In genomic region chr11:64211181-64211872, GRCh38 we compare ENCODE assay signal across 15 cellular contexts. TPM values are rescaled to one million over a fixed set of nuclear protein-coding genes. Genes with fewer than 3 reads are reported as not detected.
DNase-seq lines count a peak whose midpoint lies in the region; ATAC-seq and TF ChIP-seq lines count a peak whose summit lies in the region.
"Had no signal": no experiment of that assay in that cellular context is flagged by ENCODE, and none has a peak within 500 bp of the region (broad histone marks: within the 10 kb centered on the region; RNA-seq: fewer than 3 reads in every experiment).

No MANE protein-coding gene starts in this region.

- H3K4me3 Mint-ChIP-seq in endothelial cell (ENCODE audit: unreplicated experiment): peak overlapping the region; percentile 65
- peak overlapping the region in 1 of 2 donors; percentile 11 for H3K4me3 Mint-ChIP-seq in stimulated activated naive B cell treated with anti-CD40 and anti-IgM and Interleukin-4, amounts not matched to agents 10 μg/mL and 1 μg/mL and 100 μg/mL, for 72 hours
- H3K4me3 Mint-ChIP-seq: CD8-positive, alpha-beta T cell had no signal

- ATAC-seq in Right ventricle myocardium inferior: no peak
- ATAC-seq in stimulated activated naive B cell treated with anti-CD40 and anti-IgM and Interleukin-4, amounts not matched to agents 10 μg/mL and 1 μg/mL and 100 μg/mL, for 72 hours (replicated peaks): no peak
- ATAC-seq: CD8-positive, alpha-beta T cell had no signal

- no peaks in the 10 kb centered on the region for H3K9me3 Mint-ChIP-seq in endothelial cell (ENCODE audit: unreplicated experiment)
- no peaks in the 10 kb centered on the region for H3K9me3 Mint-ChIP-seq in stimulated activated naive B cell treated with anti-CD40 and anti-IgM and Interleukin-4, amounts not matched to agents 10 μg/mL and 1 μg/mL and 100 μg/mL, for 72 hours
- H3K9me3 Mint-ChIP-seq: CD8-positive, alpha-beta T cell had no signal

- H3K9me3 ChIP-seq in vagina: no peaks in the 10 kb centered on the region
- H3K9me3 ChIP-seq: SJSA1 had no signal

- POLR2A ChIA-PET in RWPE1 (lab: Yijun Ruan, JAX; ENCODE audit: low non-redundant PET): no interaction called here

- H3K36me3 Mint-ChIP-seq in endothelial cell (ENCODE audit: low read depth, unreplicated experiment): peaks cover 8% of the 10 kb centered on the region
- H3K36me3 Mint-ChIP-seq in stimulated activated naive B cell treated with anti-CD40 and anti-IgM and Interleukin-4, amounts not matched to agents 10 μg/mL and 1 μg/mL and 100 μg/mL, for 72 hours: peaks cover 69 to 83% of the 10 kb centered on the region in 2 donors

- no peak overlapping the region for H3K27ac Mint-ChIP-seq in endothelial cell (ENCODE audit: unreplicated experiment)
- peak overlapping the region; percentile 39 for H3K27ac Mint-ChIP-seq in stimulated activated naive B cell treated with anti-CD40 and anti-IgM and Interleukin-4, amounts not matched to agents 10 μg/mL and 1 μg/mL and 100 μg/mL, for 72 hours
- H3K27ac Mint-ChIP-seq: CD8-positive, alpha-beta T cell had no signal

- H3K27me3 Mint-ChIP-seq in endothelial cell (ENCODE audit: unreplicated experiment): peaks cover 5% of the 10 kb centered on the region
- H3K27me3 Mint-ChIP-seq in stimulated activated naive B cell treated with anti-CD40 and anti-IgM and Interleukin-4, amounts not matched to agents 10 μg/mL and 1 μg/mL and 100 μg/mL, for 72 hours: no peaks in the 10 kb centered on the region

- TF ChIP-seq CTCF in RWPE1 (conservative IDR thresholded peaks at IDR 0.05; ENCODE audit: low read depth) (no peak), endothelial cell (IDR thresholded peaks at IDR 0.05; ENCODE audit: unreplicated experiment) (no peak), vagina (IDR thresholded peaks at IDR 0.05) (no peak)

- H3K27ac ChIP-seq in RWPE1 (0 out of 2 replicates have a peak overlapping the region, but pooled peaks have one; percentile 4), vagina (no peak overlapping the region)
- H3K27ac ChIP-seq: SJSA1 had no signal

- CTCF ChIA-PET in RWPE1 (lab: Yijun Ruan, JAX): interaction anchor here (0.9 kb wide), 1 partner anchor 93 kb away, joined by 3 read pairs; no protein-coding TSS in a partner anchor

- H3K4me3 ChIP-seq in vagina: no peak overlapping the region
- H3K4me3 ChIP-seq: SJSA1 had no signal

- H3K4me1 Mint-ChIP-seq in endothelial cell (ENCODE audit: unreplicated experiment): peaks cover 10% of the 10 kb centered on the region
- H3K4me1 Mint-ChIP-seq in stimulated activated naive B cell treated with anti-CD40 and anti-IgM and Interleukin-4, amounts not matched to agents 10 μg/mL and 1 μg/mL and 100 μg/mL, for 72 hours: peaks cover 42 to 87% of the 10 kb centered on the region in 2 donors

- no peaks in the 10 kb centered on the region for H3K36me3 ChIP-seq in vagina

- TF ChIP-seq POLR2A in vagina (IDR thresholded peaks at IDR 0.05): no peak

- H3K27me3 ChIP-seq in vagina: no peaks in the 10 kb centered on the region
- H3K27me3 ChIP-seq: SJSA1 had no signal

- H3K4me1 ChIP-seq in vagina: peaks cover 16% of the 10 kb centered on the region

- peak; percentile 62 for DNase-seq in Right ventricle myocardium inferior (ENCODE audit: missing footprints)
- DNase-seq in cardiac septum (ENCODE audit: low spot score): no peak
- DNase-seq in RWPE1 (ENCODE audit: low spot score): no peak
- DNase-seq in endothelial cell (ENCODE audit: low spot score): no peak
- DNase-seq in stimulated activated naive B cell treated with anti-CD40 and anti-IgM and Interleukin-4, amounts not matched to agents 10 μg/mL and 1 μg/mL and 100 μg/mL, for 72 hours: no peak
- no peak for DNase-seq in amniotic stem cell (lab: John Stamatoyannopoulos, UW)
- DNase-seq in vagina (ENCODE audit: extremely low spot score in 2 of 2): no peak
- DNase-seq: CD8-positive, alpha-beta T cell; DMS79; MV-4-11; NCI-H1417 treated with DMSO at 0.1 percent for 48 hours; NCI-H1930; NCI-H748 treated with DMSO at 0.1 percent for 48 hours; RPMI8226 had no signal

- intact Hi-C loops in Right ventricle myocardium inferior (cut with DNase I): no loop called here
- intact Hi-C loops in cardiac septum (cut with DNase I): no loop called here
- intact Hi-C loops in vagina (cut with DNase I): no loop called here

RNA-seq across cellular contexts. Expression of gene FERMT3, which starts 4.8 kb away (rescaled TPM):
- total RNA-seq in Right ventricle myocardium inferior: 9.6 TPM
- 7.8 TPM for total RNA-seq in cardiac septum
- 6.2 TPM for total RNA-seq in endothelial cell (ENCODE audit: unreplicated experiment)
- total RNA-seq in vagina: 24.3 TPM

RNA-seq across cellular contexts. Expression of gene TRPT1, which starts 14.7 kb away (rescaled TPM):
- total RNA-seq in Right ventricle myocardium inferior: 71.9 TPM
- total RNA-seq in cardiac septum: 49.7 TPM
- 23.2 TPM for total RNA-seq in endothelial cell (ENCODE audit: unreplicated experiment)
- total RNA-seq in vagina: 27.7 TPM

RNA-seq across cellular contexts. Expression of gene NUDT22, which starts 14.7 kb away (rescaled TPM):
- total RNA-seq in Right ventricle myocardium inferior (66.4 TPM), cardiac septum (75.0 TPM), endothelial cell (ENCODE audit: unreplicated experiment) (21.2 TPM), vagina (38.8 TPM)

RNA-seq across cellular contexts. Expression of gene DNAJC4, which starts 19.0 kb away (rescaled TPM):
- total RNA-seq in Right ventricle myocardium inferior (53.5 TPM), cardiac septum (51.9 TPM), endothelial cell (ENCODE audit: unreplicated experiment) (38.0 TPM), vagina (43.7 TPM)

RNA-seq across cellular contexts. Expression of gene VEGFB, which starts 23.1 kb away (rescaled TPM):
- total RNA-seq in Right ventricle myocardium inferior: 272 TPM
- 261 TPM for total RNA-seq in cardiac septum
- total RNA-seq in endothelial cell (ENCODE audit: unreplicated experiment): 11.5 TPM
- total RNA-seq in vagina: 44.9 TPM
